8 cellular contexts compared by ENCODE assay signal in genomic region chr10:101830322-101831168, GRCh38. TPM values are rescaled to one million over a fixed set of nuclear protein-coding genes. Genes with fewer than 3 reads are reported as not detected.
DNase-seq lines count a peak whose midpoint lies in the region; ATAC-seq and TF ChIP-seq lines count a peak whose summit lies in the region.

No MANE protein-coding gene starts in this region.

- H3K36me3 Mint-ChIP-seq in activated naive CD4-positive, alpha-beta T cell treated with anti-CD3 and anti-CD28 coated beads for 36 hours (ENCODE audit: low read depth) = no peaks in the 10 kb centered on the region
- H3K36me3 Mint-ChIP-seq in osteocyte (ENCODE audit: unreplicated experiment) = no peaks in the 10 kb centered on the region

- H3K9me3 Mint-ChIP-seq in activated naive CD4-positive, alpha-beta T cell treated with anti-CD3 and anti-CD28 coated beads for 36 hours = no peaks in the 10 kb centered on the region
- H3K9me3 Mint-ChIP-seq in osteocyte (ENCODE audit: unreplicated experiment) = no peaks in the 10 kb centered on the region

- no peaks in the 10 kb centered on the region for H3K27me3 Mint-ChIP-seq in activated naive CD4-positive, alpha-beta T cell treated with anti-CD3 and anti-CD28 coated beads for 36 hours (ENCODE audit: low read depth)
- no peaks in the 10 kb centered on the region for H3K27me3 Mint-ChIP-seq in osteocyte (ENCODE audit: unreplicated experiment)

- H3K27ac Mint-ChIP-seq in activated naive CD4-positive, alpha-beta T cell treated with anti-CD3 and anti-CD28 coated beads for 36 hours = peak overlapping the region; percentile 84
- peak overlapping the region; percentile 79 for H3K27ac Mint-ChIP-seq in osteocyte (ENCODE audit: unreplicated experiment)

- peaks cover 48% of the 10 kb centered on the region for H3K4me1 Mint-ChIP-seq in activated naive CD4-positive, alpha-beta T cell treated with anti-CD3 and anti-CD28 coated beads for 36 hours (ENCODE audit: low read depth)
- H3K4me1 Mint-ChIP-seq in osteocyte (ENCODE audit: unreplicated experiment) = peaks cover 18% of the 10 kb centered on the region

- H3K36me3 ChIP-seq in SJCRH30 = no peaks in the 10 kb centered on the region
- H3K36me3 ChIP-seq in thymus (ENCODE audit: control insufficient read depth, insufficient read depth) = no peaks in the 10 kb centered on the region

- H3K4me3 Mint-ChIP-seq in activated naive CD4-positive, alpha-beta T cell treated with anti-CD3 and anti-CD28 coated beads for 36 hours = peak overlapping the region; percentile 72
- peak overlapping the region; percentile 72 for H3K4me3 Mint-ChIP-seq in osteocyte (ENCODE audit: unreplicated experiment)

- H3K27ac ChIP-seq in SJCRH30 (no peak overlapping the region), thymus (ENCODE audit: low read depth) (peak overlapping the region; percentile 86)

- CTCF ChIA-PET in activated naive CD4-positive, alpha-beta T cell treated with anti-CD3 and anti-CD28 coated beads for 36 hours (lab: Charles Lee) = no interaction called here

- no peaks in the 10 kb centered on the region for H3K27me3 ChIP-seq in SJCRH30
- no peaks in the 10 kb centered on the region for H3K27me3 ChIP-seq in thymus (ENCODE audit: control insufficient read depth, insufficient read depth)

- intact Hi-C loops in activated naive CD4-positive, alpha-beta T cell treated with anti-CD3 and anti-CD28 coated beads for 36 hours (cut with micrococcal nuclease) = loop anchor here (1.0 kb wide), 1 partner anchor 12 kb away; the partner anchor contains the start of gene OGA

- peak; percentile 65 for ATAC-seq in GM21786 (IDR thresholded peaks at IDR 0.05; ENCODE audit: unreplicated experiment)

- peak; percentile 24 for DNase-seq in DMS79 (lab: John Stamatoyannopoulos, UW)
- peak; percentile 95 to 97 for DNase-seq in Kasumi-1 (lab: John Stamatoyannopoulos, UW)
- peak; percentile 94 to 95 for DNase-seq in SJCRH30
- DNase-seq in activated naive CD4-positive, alpha-beta T cell treated with anti-CD3 and anti-CD28 coated beads for 36 hours = peak; percentile 88
- peak; percentile 92 for DNase-seq in germinal center (ENCODE audit: low spot score)
- DNase-seq in osteocyte (ENCODE audit: extremely low spot score, unreplicated experiment) = peak; percentile 90

- H3K9me3 ChIP-seq in SJCRH30 (replicated peaks) = no peaks in the 10 kb centered on the region
- H3K9me3 ChIP-seq in thymus (ENCODE audit: control insufficient read depth) = no peaks in the 10 kb centered on the region

- WGBS in thymus = 2% methylated on average over 56 of the region's 56 CpGs

- peak overlapping the region; percentile 59 for H3K4me3 ChIP-seq in SJCRH30
- H3K4me3 ChIP-seq in thymus (ENCODE audit: low read length) = peak overlapping the region; percentile 47

- H3K4me1 ChIP-seq in SJCRH30 = peaks cover 11% of the 10 kb centered on the region; the same call in 1 of the 2 replicates
- peaks cover 24% of the 10 kb centered on the region for H3K4me1 ChIP-seq in thymus (ENCODE audit: control insufficient read depth, insufficient read depth, low read length)

- no peak for TF ChIP-seq CTCF in osteocyte (IDR thresholded peaks at IDR 0.05)

RNA-seq across cellular contexts. Expression of gene OGA, which starts 12.3 kb away (rescaled TPM):
- total RNA-seq in SJCRH30 (2014; rRNA removed; shearing (Covaris generic)) = 110 and 132 TPM in 2 replicates
- 10 to 100 TPM; 90.8 to 96.3 TPM for total RNA-seq in activated naive CD4-positive, alpha-beta T cell treated with anti-CD3 and anti-CD28 coated beads for 36 hours
- 113 and 127 TPM in 2 replicates for total RNA-seq in osteocyte
- polyA plus RNA-seq in thymus = 154 TPM

RNA-seq across cellular contexts. Expression of gene KCNIP2, which starts 13.1 kb away (rescaled TPM):
- 0.81 and 1.1 TPM in 2 replicates for total RNA-seq in SJCRH30 (2014; rRNA removed; shearing (Covaris generic))
- total RNA-seq in activated naive CD4-positive, alpha-beta T cell treated with anti-CD3 and anti-CD28 coated beads for 36 hours = under 1 TPM; 0.69 to 0.79 TPM
- 3.2 and 3.5 TPM in 2 replicates for total RNA-seq in osteocyte
- 1.3 TPM for polyA plus RNA-seq in thymus

RNA-seq across cellular contexts. Expression of gene NPM3, which starts 47.3 kb away (rescaled TPM):
- total RNA-seq in SJCRH30 (2014; rRNA removed; shearing (Covaris generic)) = 238 and 287 TPM in 2 replicates
- total RNA-seq in activated naive CD4-positive, alpha-beta T cell treated with anti-CD3 and anti-CD28 coated beads for 36 hours = 100 to 1,000 TPM; 213 to 230 TPM
- 35.6 and 42.6 TPM in 2 replicates for total RNA-seq in osteocyte
- polyA plus RNA-seq in thymus = 30.6 TPM

RNA-seq across cellular contexts. Expression of gene FGF8, which starts 54.6 kb away (rescaled TPM):
- total RNA-seq in SJCRH30 (2014; rRNA removed; shearing (Covaris generic)) = 115 and 123 TPM in 2 replicates
- not detected for total RNA-seq in activated naive CD4-positive, alpha-beta T cell treated with anti-CD3 and anti-CD28 coated beads for 36 hours
- not detected in 2 replicates for total RNA-seq in osteocyte
- polyA plus RNA-seq in thymus = not detected

Comparison
In these comparisons a context has a peak if more than half of its experiments do, and no peak if none do; other contexts are left out.
1. DNase-seq: peak in every context shown above with its lines; median percentile 96 in Kasumi-1; 94 in SJCRH30; 92 in germinal center; 90 in osteocyte; 88 in activated naive CD4-positive, alpha-beta T cell treated with anti-CD3 and anti-CD28 coated beads for 36 hours; 24 in DMS79.